9 cellular contexts compared by ENCODE assay signal in genomic region chr1:160006312-160006940, GRCh38. TPM values are rescaled to one million over a fixed set of nuclear protein-coding genes. Genes with fewer than 3 reads are reported as not detected.
A peak's percentile ranks its signal among the peaks of the same experiment; 100 is the strongest.
DNase-seq lines count a peak whose midpoint lies in the region; ATAC-seq, FAIRE-seq and TF ChIP-seq lines count a peak whose summit lies in the region.
"Had no signal": no experiment of that assay in that cellular context is flagged by ENCODE, and none has a peak within 500 bp of the region (broad histone marks: within the 10 kb centered on the region; RNA-seq: fewer than 3 reads in every experiment).

No MANE protein-coding gene starts in this region.

- peak; percentile 78 for ATAC-seq in GM18868 (IDR thresholded peaks at IDR 0.05; ENCODE audit: unreplicated experiment)

- H3K79me2 ChIP-seq in Karpas-422 (ENCODE audit: low read length) (no peaks in the 10 kb centered on the region), parathyroid adenoma (no peaks in the 10 kb centered on the region)

- H3K27me3 ChIP-seq in Karpas-422 (ENCODE audit: low read length) (no peaks in the 10 kb centered on the region), parathyroid adenoma (ENCODE audit: control insufficient read depth, insufficient read depth, low read length) (no peaks in the 10 kb centered on the region)

- no peak overlapping the region for H3K27ac ChIP-seq in Karpas-422 (ENCODE audit: low read length)
- no peak overlapping the region for H3K27ac ChIP-seq in parathyroid adenoma

- H3K9me3 ChIP-seq in Karpas-422 (ENCODE audit: low read length) (no peaks in the 10 kb centered on the region), parathyroid adenoma (ENCODE audit: control insufficient read depth, low read length) (no peaks in the 10 kb centered on the region)

- H3K9ac ChIP-seq in Karpas-422 (ENCODE audit: low read length) (no peak overlapping the region), parathyroid adenoma (no peak overlapping the region)

- H3K4me1 ChIP-seq in Karpas-422 (ENCODE audit: low read length) (no peaks in the 10 kb centered on the region), parathyroid adenoma (no peaks in the 10 kb centered on the region)

- peak; percentile 69 for FAIRE-seq in RCC 7860 (lab: Jason Lieb, UNC)

- H3K36me3 ChIP-seq in Karpas-422 (ENCODE audit: insufficient read depth, low read length) (no peaks in the 10 kb centered on the region), parathyroid adenoma (ENCODE audit: control insufficient read depth, insufficient read depth, low read length) (no peaks in the 10 kb centered on the region)

- no peak overlapping the region for H3K4me2 ChIP-seq in Karpas-422 (ENCODE audit: low read depth, low read length, poor library complexity, severe bottlenecking)
- no peak overlapping the region for H3K4me2 ChIP-seq in parathyroid adenoma (ENCODE audit: low read length)

- peak; percentile 98 for TF ChIP-seq CTCF in fibroblast of the aortic adventitia (IDR thresholded peaks at IDR 0.05; ENCODE audit: insufficient read depth, low read length)
- peak; percentile 69 for TF ChIP-seq CTCF in parathyroid adenoma (IDR thresholded peaks at IDR 0.05)

- no peaks in the 10 kb centered on the region for H4K20me1 ChIP-seq in Karpas-422 (ENCODE audit: insufficient read depth, low read depth, low read length)

- H2AFZ ChIP-seq in Karpas-422 (ENCODE audit: low read length) (no peak overlapping the region), parathyroid adenoma (no peak overlapping the region)

- no peaks in the 10 kb centered on the region for H3K9me2 ChIP-seq in Karpas-422 (replicated peaks; ENCODE audit: insufficient read depth, low read length)

- DNase-seq in AG08395 (ENCODE audit: low spot score), result peak; percentile 78
- DNase-seq in Karpas-422, result peak; percentile 88
- DNase-seq in RCC 7860 (ENCODE audit: low spot score), result peak; percentile 54
- DNase-seq in activated T-cell treated with anti-CD3 and anti-CD28 coated beads, Interleukin-2, amount 50 U/mL, for 48 hours, result peak; percentile 80 to 81
- DNase-seq in fibroblast of the aortic adventitia (ENCODE audit: low read depth), result peak; percentile 70
- DNase-seq in ureter (ENCODE audit: low spot score), result peak; percentile 63

- H3K4me3 ChIP-seq in Karpas-422 (ENCODE audit: low read length) (no peak overlapping the region), fibroblast of the aortic adventitia (ENCODE audit: low read depth, low read length) (no peak overlapping the region), parathyroid adenoma (ENCODE audit: low read depth, low read length) (no peak overlapping the region)

RNA-seq across cellular contexts. Expression of gene PIGM, which starts 25.4 kb away (rescaled TPM):
- 3.2 and 6.3 TPM in 2 replicates for total RNA-seq in Karpas-422 (2014; rRNA removed; shearing (Covaris generic); ENCODE audit: low replicate concordance)
- 3.3 and 7.7 TPM in 2 replicates for total RNA-seq in fibroblast of the aortic adventitia (ENCODE audit: low replicate concordance)
- total RNA-seq in ureter, result 11.1 TPM

RNA-seq across cellular contexts. Expression of gene SLAMF9, which starts 52.4 kb away (rescaled TPM):
- not detected in 2 replicates for total RNA-seq in Karpas-422 (2014; rRNA removed; shearing (Covaris generic); ENCODE audit: low replicate concordance)
- total RNA-seq in fibroblast of the aortic adventitia (ENCODE audit: low replicate concordance) (not detected in 2 replicates), ureter (not detected)
- total RNA-seq: urinary bladder had no signal
